In the genomic region with DNA sequence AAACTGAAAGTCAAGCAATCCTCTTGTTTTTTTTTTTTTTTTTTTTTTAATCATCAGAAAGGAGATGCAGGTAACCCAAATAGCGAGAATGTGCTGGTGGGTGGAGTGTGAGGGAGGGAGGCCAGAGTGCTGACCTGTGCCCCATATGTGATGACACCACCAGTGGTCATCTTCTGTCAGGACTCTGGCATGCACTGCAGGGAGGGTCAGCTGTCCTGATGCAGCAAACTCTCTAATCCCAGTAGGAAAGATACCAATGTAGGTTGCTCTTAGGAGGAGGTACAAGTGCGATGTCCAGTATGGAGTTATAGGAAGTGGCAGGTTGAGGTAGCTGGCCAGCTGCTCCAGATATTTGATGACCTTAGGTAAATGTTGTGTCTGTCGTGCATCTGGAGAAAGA, we compare ENCODE assay signal across 23 cellular contexts. TPM values are rescaled to one million over a fixed set of nuclear protein-coding genes. Genes with fewer than 3 reads are reported as not detected.
"Had no signal": no experiment of that assay in that cellular context is flagged by ENCODE, and none has a peak within 500 bp of the region (broad histone marks: within the 10 kb centered on the region; RNA-seq: fewer than 3 reads in every experiment).

No MANE protein-coding gene starts in this region.

- H3K4me3 ChIP-seq: dorsolateral prefrontal cortex, lower lobe of right lung, skin epidermis, upper lobe of left lung had no signal

- H3K27ac ChIP-seq: dorsolateral prefrontal cortex, lower lobe of right lung, neutrophil, skin epidermis had no signal

- H3K9me3 Mint-ChIP-seq: activated naive CD4-positive, alpha-beta T cell treated with anti-CD3 and anti-CD28 coated beads for 36 hours; activated naive CD8-positive, alpha-beta T cell treated with anti-CD3 and anti-CD28 coated beads, Interleukin-2, amount 50 U/mL, for 24 hours; activated T-cell treated with anti-CD3 and anti-CD28 coated beads, Interleukin-2, amount 50 U/mL, for 4 hours; brain; natural killer cell treated with Interleukin-12 subunit alpha and Interleukin-12 subunit beta and Interleukin-15 and Interleukin-18, amount 100 ng/mL, for 72 hours; stimulated activated naive CD8-positive, alpha-beta T cell treated with anti-CD3 and anti-CD28 coated beads, Interleukin-15, Interleukin-2, amounts not matched to agents 100 ng/mL and 50 ng/mL, for 24 hours; T-helper 1 cell treated with Interleukin-12 subunit alpha and Interleukin-12 subunit beta and Interleukin-4 antibody, amounts not matched to agents 30 μg/mL and 1 μg/mL, for 36 hours had no signal

- H3K4me1 Mint-ChIP-seq: activated naive CD8-positive, alpha-beta T cell treated with anti-CD3 and anti-CD28 coated beads, Interleukin-2, amount 50 U/mL, for 24 hours; brain had no signal

- ATAC-seq: activated naive CD8-positive, alpha-beta T cell treated with anti-CD3 and anti-CD28 coated beads, Interleukin-2, amount 50 U/mL, for 24 hours; activated T-cell treated with anti-CD3 and anti-CD28 coated beads, Interleukin-2, amount 50 U/mL, for 4 hours; lower lobe of right lung; natural killer cell treated with Interleukin-12 subunit alpha and Interleukin-12 subunit beta and Interleukin-15 and Interleukin-18, amount 100 ng/mL, for 72 hours had no signal

- H3K36me3 ChIP-seq: lower lobe of right lung, neutrophil, upper lobe of left lung had no signal

- H3K36me3 Mint-ChIP-seq: brain; natural killer cell treated with Interleukin-12 subunit alpha and Interleukin-12 subunit beta and Interleukin-15 and Interleukin-18, amount 100 ng/mL, for 72 hours had no signal

- H3K9me3 ChIP-seq: lower lobe of right lung, neutrophil, upper lobe of left lung had no signal

- H3K27ac Mint-ChIP-seq: activated naive CD4-positive, alpha-beta T cell treated with anti-CD3 and anti-CD28 coated beads for 36 hours; activated naive CD8-positive, alpha-beta T cell treated with anti-CD3 and anti-CD28 coated beads, Interleukin-2, amount 50 U/mL, for 24 hours; brain; natural killer cell treated with Interleukin-12 subunit alpha and Interleukin-12 subunit beta and Interleukin-15 and Interleukin-18, amount 100 ng/mL, for 72 hours; stimulated activated naive CD8-positive, alpha-beta T cell treated with anti-CD3 and anti-CD28 coated beads, Interleukin-15, Interleukin-2, amounts not matched to agents 100 ng/mL and 50 ng/mL, for 24 hours; T-helper 1 cell treated with Interleukin-12 subunit alpha and Interleukin-12 subunit beta and Interleukin-4 antibody, amounts not matched to agents 30 μg/mL and 1 μg/mL, for 36 hours had no signal

- DNase-seq: activated CD4-positive, alpha-beta T cell treated with anti-CD3 and anti-CD28 coated beads, Interleukin-2, amount 50 U/mL, for 1 hour; activated CD8-positive, alpha-beta memory T cell treated with anti-CD3 and anti-CD28 coated beads, Interleukin-2, amount 50 U/mL, for 4 hours; activated naive CD4-positive, alpha-beta T cell treated with anti-CD3 and anti-CD28 coated beads for 36 hours; activated naive CD8-positive, alpha-beta T cell treated with anti-CD3 and anti-CD28 coated beads, Interleukin-2, amount 50 U/mL, for 24 hours; activated T-cell treated with anti-CD3 and anti-CD28 coated beads, Interleukin-2, amount 50 U/mL, for 4 hours; anterior cingulate cortex; caudate nucleus; dorsolateral prefrontal cortex; foreskin melanocyte; glutamatergic neuron; hypothalamus; islet precursor cell; lower lobe of right lung; stimulated activated CD4-positive, alpha-beta T cell treated with anti-CD3 and anti-CD28 coated beads, Interleukin-15, amount 100 ng/mL, for 24 hours; stimulated activated CD4-positive, alpha-beta T cell treated with anti-CD3 and anti-CD28 coated beads, Interleukin-2, amount 100 ng/mL, for 48 hours; upper lobe of left lung had no signal

- H3K27me3 ChIP-seq: neutrophil, upper lobe of left lung had no signal

- H3K4me3 Mint-ChIP-seq: activated naive CD4-positive, alpha-beta T cell treated with anti-CD3 and anti-CD28 coated beads for 36 hours; activated naive CD8-positive, alpha-beta T cell treated with anti-CD3 and anti-CD28 coated beads, Interleukin-2, amount 50 U/mL, for 24 hours; activated T-cell treated with anti-CD3 and anti-CD28 coated beads, Interleukin-2, amount 50 U/mL, for 4 hours; brain; natural killer cell treated with Interleukin-12 subunit alpha and Interleukin-12 subunit beta and Interleukin-15 and Interleukin-18, amount 100 ng/mL, for 72 hours; stimulated activated naive CD8-positive, alpha-beta T cell treated with anti-CD3 and anti-CD28 coated beads, Interleukin-15, Interleukin-2, amounts not matched to agents 100 ng/mL and 50 ng/mL, for 24 hours; T-helper 1 cell treated with Interleukin-12 subunit alpha and Interleukin-12 subunit beta and Interleukin-4 antibody, amounts not matched to agents 30 μg/mL and 1 μg/mL, for 36 hours had no signal

RNA-seq across cellular contexts. Expression of a gene that starts 2.8 kb away (rescaled TPM):
- total RNA-seq: activated naive CD4-positive, alpha-beta T cell treated with anti-CD3 and anti-CD28 coated beads for 36 hours; activated T-cell treated with anti-CD3 and anti-CD28 coated beads, Interleukin-2, amount 50 U/mL, for 4 hours; dorsolateral prefrontal cortex; lower lobe of right lung; natural killer cell treated with Interleukin-12 subunit alpha and Interleukin-12 subunit beta and Interleukin-15 and Interleukin-18, amount 100 ng/mL, for 72 hours; posterior vena cava; upper lobe of left lung had no signal

RNA-seq across cellular contexts. Expression of a gene that starts 59.1 kb away (rescaled TPM):
- total RNA-seq: activated naive CD4-positive, alpha-beta T cell treated with anti-CD3 and anti-CD28 coated beads for 36 hours; activated T-cell treated with anti-CD3 and anti-CD28 coated beads, Interleukin-2, amount 50 U/mL, for 4 hours; lower lobe of right lung; natural killer cell treated with Interleukin-12 subunit alpha and Interleukin-12 subunit beta and Interleukin-15 and Interleukin-18, amount 100 ng/mL, for 72 hours; posterior vena cava; upper lobe of left lung had no signal
